ENCODE assay signal across 29 cellular contexts in genomic region chr18:50812834-50813233, GRCh38. TPM values are rescaled to one million over a fixed set of nuclear protein-coding genes. Genes with fewer than 3 reads are reported as not detected.
"Had no signal": no experiment of that assay in that cellular context is flagged by ENCODE, and none has a peak within 500 bp of the region (broad histone marks: within the 10 kb centered on the region; RNA-seq: fewer than 3 reads in every experiment).

No MANE protein-coding gene starts in this region.

- H3K4me3 ChIP-seq: colonic mucosa, esophagus squamous epithelium, heart right ventricle, left lung, lower lobe of right lung, mucosa of descending colon had no signal

- H3K9me3 ChIP-seq: colonic mucosa, esophagus squamous epithelium, left lung, lower lobe of right lung, mucosa of descending colon had no signal

- H3K4me1 ChIP-seq: colonic mucosa, foreskin keratinocyte, heart right ventricle, left lung, lower lobe of right lung had no signal

- ATAC-seq: effector memory CD8-positive, alpha-beta T cell; esophagus mucosa; foreskin keratinocyte; heart right ventricle; left colon; left lung; left ventricle myocardium superior; lower lobe of right lung; mucosa of descending colon had no signal

- H3K4me3 Mint-ChIP-seq: dendritic cell treated with granulocyte-macrophage colony-stimulating factor and Interleukin-4, amounts not matched to agents 40 ng/mL and 50 ng/mL, for 4 days; effector memory CD8-positive, alpha-beta T cell; endodermal cell; mesothelial cell of epicardium had no signal

- H3K9me3 Mint-ChIP-seq: dendritic cell treated with granulocyte-macrophage colony-stimulating factor and Interleukin-4, amounts not matched to agents 40 ng/mL and 50 ng/mL, for 4 days; effector memory CD8-positive, alpha-beta T cell had no signal

- H3K36me3 ChIP-seq: colonic mucosa, esophagus squamous epithelium, heart right ventricle, left lung, lower lobe of right lung had no signal

- H3K27me3 ChIP-seq: colonic mucosa, esophagus squamous epithelium, heart right ventricle had no signal

- DNase-seq: colonic mucosa; cortex of kidney; effector CD8-positive, alpha-beta T cell; effector memory CD8-positive, alpha-beta T cell; endodermal cell; erythroblast; esophagus squamous epithelium; foreskin keratinocyte; glutamatergic neuron; head of caudate nucleus; heart right ventricle; hippocampal formation; kidney; kidney glomerular epithelial cell; left colon; left lung; left ventricle myocardium superior; lower lobe of right lung; mesenchymal stem cell; mucosa of descending colon; naive B cell had no signal

- H3K27ac Mint-ChIP-seq: dendritic cell treated with granulocyte-macrophage colony-stimulating factor and Interleukin-4, amounts not matched to agents 40 ng/mL and 50 ng/mL, for 4 days; effector memory CD8-positive, alpha-beta T cell; endodermal cell; mesothelial cell of epicardium had no signal

- H3K36me3 Mint-ChIP-seq: mesothelial cell of epicardium had no signal

- H3K27me3 Mint-ChIP-seq: naive B cell had no signal

- H3K27ac ChIP-seq: colonic mucosa, epithelial cell of prostate, esophagus squamous epithelium, foreskin keratinocyte, heart right ventricle, left lung, lower lobe of right lung had no signal

RNA-seq across cellular contexts. Expression of gene MRO, which starts 7.0 kb away (rescaled TPM):
- total RNA-seq: dermis microvascular lymphatic vessel endothelial cell, esophagus mucosa, foreskin keratinocyte, glomerular endothelial cell, lung microvascular endothelial cell, myocyte had no signal
- polyA plus RNA-seq: foreskin keratinocyte had no signal
